8 cellular contexts compared by ENCODE assay signal in genomic region chr11:110433393-110434333, GRCh38. TPM values are rescaled to one million over a fixed set of nuclear protein-coding genes. Genes with fewer than 3 reads are reported as not detected.
DNase-seq lines count a peak whose midpoint lies in the region; TF ChIP-seq lines count a peak whose summit lies in the region.

No MANE protein-coding gene starts in this region.

- H3K36me3 Mint-ChIP-seq in activated CD4-positive, alpha-beta T cell treated with anti-CD3 and anti-CD28 coated beads, Interleukin-2, amount 10 ng/mL, durations not matched to agents 7 days and 5 days (ENCODE audit: low read depth) = peaks cover 11% of the 10 kb centered on the region

- CTCF ChIA-PET in activated CD4-positive, alpha-beta T cell treated with anti-CD3 and anti-CD28 coated beads, Interleukin-2, amount 10 ng/mL, durations not matched to agents 7 days and 5 days (lab: Charles Lee) = interaction anchor here (0.6 to 2.7 kb wide), 8 partner anchors 9 to 988 kb away, joined by 3 to 14 read pairs (median 3); no protein-coding TSS in a partner anchor

- no peaks in the 10 kb centered on the region for H3K9me3 ChIP-seq in SU-DHL-6 (ENCODE audit: insufficient read depth, low read length)

- no peak overlapping the region for H2AFZ ChIP-seq in SU-DHL-6 (ENCODE audit: low read depth, low read length, severe bottlenecking)

- H3K4me1 Mint-ChIP-seq in activated CD4-positive, alpha-beta T cell treated with anti-CD3 and anti-CD28 coated beads, Interleukin-2, amount 10 ng/mL, durations not matched to agents 7 days and 5 days = peaks cover 56% of the 10 kb centered on the region

- no peak overlapping the region for H3K4me3 ChIP-seq in SU-DHL-6 (ENCODE audit: insufficient read depth, low read length, poor library complexity, severe bottlenecking)

- no peak overlapping the region for H3K27ac ChIP-seq in SU-DHL-6 (ENCODE audit: low read depth, low read length)

- H3K36me3 ChIP-seq in SU-DHL-6 (ENCODE audit: low read length) = peaks cover 7% of the 10 kb centered on the region; the same call in 1 of the 2 replicates

- H3K4me2 ChIP-seq in SU-DHL-6 (ENCODE audit: low read depth, low read length, poor library complexity, severe bottlenecking) = peak overlapping the region; percentile 79

- H3K9me2 ChIP-seq in SU-DHL-6 (replicated peaks; ENCODE audit: insufficient read depth, low read length) = no peaks in the 10 kb centered on the region

- in situ Hi-C loops in Caki2 (cut with HindIII; ENCODE audit: low pct_unique_long_range_greater_than_20kb, low sequenced_read_pairs) = no loop called here

- DNase-seq in Caki2 (ENCODE audit: low read depth) = peak; percentile 38
- DNase-seq in HuH-7 (ENCODE audit: low spot score) = peak; percentile 21
- peak; percentile 32 for DNase-seq in globus pallidus (ENCODE audit: low spot score)
- DNase-seq in superior temporal gyrus (ENCODE audit: extremely low spot score) = peak; percentile 72
- no peak for DNase-seq in activated naive CD4-positive, alpha-beta T cell treated with anti-CD3 and anti-CD28 coated beads, Interleukin-2, amount 50 U/mL, for 16 hours
- DNase-seq in foreskin melanocyte = no peak
- DNase-seq in activated CD4-positive, alpha-beta T cell treated with anti-CD3 and anti-CD28 coated beads, Interleukin-2, amount 10 ng/mL, durations not matched to agents 7 days and 5 days = no peak

- H3K27me3 ChIP-seq in SU-DHL-6 (ENCODE audit: low read length) = no peaks in the 10 kb centered on the region

- no peak for TF ChIP-seq CTCF in SU-DHL-6 (IDR thresholded peaks at IDR 0.05; ENCODE audit: insufficient read depth, low read length, poor library complexity, severe bottlenecking)

- no peaks in the 10 kb centered on the region for H3K27me3 Mint-ChIP-seq in activated CD4-positive, alpha-beta T cell treated with anti-CD3 and anti-CD28 coated beads, Interleukin-2, amount 10 ng/mL, durations not matched to agents 7 days and 5 days

- H3K27ac Mint-ChIP-seq in activated CD4-positive, alpha-beta T cell treated with anti-CD3 and anti-CD28 coated beads, Interleukin-2, amount 10 ng/mL, durations not matched to agents 7 days and 5 days = no peak overlapping the region

- H3K79me2 ChIP-seq in SU-DHL-6 (ENCODE audit: insufficient read depth, low read length) = peaks cover 80% of the 10 kb centered on the region

- peaks cover 3% of the 10 kb centered on the region; the same call in 1 of the 2 replicates for H4K20me1 ChIP-seq in SU-DHL-6 (ENCODE audit: low read depth, low read length)

- POLR2A ChIA-PET in activated CD4-positive, alpha-beta T cell treated with anti-CD3 and anti-CD28 coated beads, Interleukin-2, amount 10 ng/mL, durations not matched to agents 7 days and 5 days (lab: Charles Lee) = no interaction called here

- no peak overlapping the region for H3K4me3 Mint-ChIP-seq in activated CD4-positive, alpha-beta T cell treated with anti-CD3 and anti-CD28 coated beads, Interleukin-2, amount 10 ng/mL, durations not matched to agents 7 days and 5 days

- H3F3A ChIP-seq in SU-DHL-6 (ENCODE audit: insufficient read depth) = peaks cover 15% of the 10 kb centered on the region

- no peaks in the 10 kb centered on the region for H3K9me3 Mint-ChIP-seq in activated CD4-positive, alpha-beta T cell treated with anti-CD3 and anti-CD28 coated beads, Interleukin-2, amount 10 ng/mL, durations not matched to agents 7 days and 5 days

- no peak overlapping the region for H3K9ac ChIP-seq in SU-DHL-6 (ENCODE audit: low read length)

RNA-seq across cellular contexts. Expression of gene FDX1, which starts 3.9 kb away (rescaled TPM):
- total RNA-seq in Caki2 (2014; rRNA removed; shearing (Covaris generic); ENCODE audit: low replicate concordance) = 14.5 and 14.7 TPM in 2 replicates
- total RNA-seq in activated CD4-positive, alpha-beta T cell treated with anti-CD3 and anti-CD28 coated beads, Interleukin-2, amount 10 ng/mL, durations not matched to agents 7 days and 5 days = 1 to 10 TPM; 8.2 to 8.8 TPM

Comparison
In these comparisons a context has a peak if more than half of its experiments do, and no peak if none do; other contexts are left out.
1. DNase-seq: peak in Caki2 (single experiment), HuH-7 (single experiment), globus pallidus (single experiment) and superior temporal gyrus (single experiment); none in activated naive CD4-positive, alpha-beta T cell treated with anti-CD3 and anti-CD28 coated beads, Interleukin-2, amount 50 U/mL, for 16 hours (single experiment), foreskin melanocyte (single experiment) and activated CD4-positive, alpha-beta T cell treated with anti-CD3 and anti-CD28 coated beads, Interleukin-2, amount 10 ng/mL, durations not matched to agents 7 days and 5 days (single experiment).